Comparison of ENCODE assay signal across 1 cellular context in the genomic region with DNA sequence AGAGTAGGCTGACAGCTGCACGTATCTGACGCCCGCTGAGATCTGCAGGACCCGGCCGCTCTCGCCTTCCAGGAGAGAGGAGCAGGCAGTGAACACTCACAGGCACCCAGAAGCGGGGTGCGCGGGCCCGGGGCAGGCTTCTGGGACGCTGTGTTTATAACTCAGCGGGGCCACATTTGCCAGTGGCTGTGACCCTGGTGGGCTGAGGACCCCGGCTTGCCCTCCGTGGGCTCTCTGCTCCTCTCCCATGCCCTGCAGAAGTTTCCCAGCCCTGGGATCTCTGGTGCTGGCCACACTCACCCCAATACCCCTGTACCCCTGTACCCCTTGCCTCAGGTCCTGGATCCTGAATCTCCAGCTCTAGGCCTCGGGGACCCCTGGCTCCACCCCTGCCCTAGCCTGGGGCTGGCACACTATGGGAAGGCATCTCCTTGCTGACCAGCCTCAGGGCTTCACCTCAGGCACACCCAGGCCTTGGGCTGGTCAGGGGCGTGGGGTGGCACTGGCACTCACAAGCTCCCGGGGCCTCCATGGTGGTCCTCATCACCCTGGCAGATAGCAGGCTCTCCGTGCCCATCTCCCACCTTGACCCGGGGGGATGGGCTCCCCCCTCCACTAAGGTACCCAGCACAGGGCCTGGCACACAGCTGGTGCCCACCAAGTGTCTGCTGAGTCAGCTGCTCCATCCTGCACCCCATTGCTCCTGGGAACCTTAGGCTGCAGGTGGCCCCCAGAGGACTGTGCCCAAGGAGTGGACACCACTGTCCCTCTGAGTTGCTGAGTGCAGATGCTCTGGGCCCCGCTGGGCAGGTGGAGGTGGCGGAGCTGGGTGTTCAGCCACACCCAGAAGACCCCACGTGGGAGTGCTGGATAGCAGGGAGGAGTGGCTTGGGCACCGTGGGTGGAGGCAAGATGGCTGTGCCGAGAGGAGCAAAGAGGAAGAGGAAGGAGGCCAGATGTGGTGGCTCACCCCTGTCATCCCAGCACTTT.
TF ChIP-seq lines count a peak whose summit lies in the region.

No MANE protein-coding gene starts in this region.

TF ChIP-seq in HepG2, 621 proteins besides CTCF, POLR2A, EP300 and RAD21:
- no peak for TF ChIP-seq PHF21A (CRISPR knock-in tag; IDR thresholded peaks at IDR 0.05)
- TF ChIP-seq ZNF576 (CRISPR knock-in tag; IDR thresholded peaks at IDR 0.05): no peak
- TF ChIP-seq, protein P1, sequence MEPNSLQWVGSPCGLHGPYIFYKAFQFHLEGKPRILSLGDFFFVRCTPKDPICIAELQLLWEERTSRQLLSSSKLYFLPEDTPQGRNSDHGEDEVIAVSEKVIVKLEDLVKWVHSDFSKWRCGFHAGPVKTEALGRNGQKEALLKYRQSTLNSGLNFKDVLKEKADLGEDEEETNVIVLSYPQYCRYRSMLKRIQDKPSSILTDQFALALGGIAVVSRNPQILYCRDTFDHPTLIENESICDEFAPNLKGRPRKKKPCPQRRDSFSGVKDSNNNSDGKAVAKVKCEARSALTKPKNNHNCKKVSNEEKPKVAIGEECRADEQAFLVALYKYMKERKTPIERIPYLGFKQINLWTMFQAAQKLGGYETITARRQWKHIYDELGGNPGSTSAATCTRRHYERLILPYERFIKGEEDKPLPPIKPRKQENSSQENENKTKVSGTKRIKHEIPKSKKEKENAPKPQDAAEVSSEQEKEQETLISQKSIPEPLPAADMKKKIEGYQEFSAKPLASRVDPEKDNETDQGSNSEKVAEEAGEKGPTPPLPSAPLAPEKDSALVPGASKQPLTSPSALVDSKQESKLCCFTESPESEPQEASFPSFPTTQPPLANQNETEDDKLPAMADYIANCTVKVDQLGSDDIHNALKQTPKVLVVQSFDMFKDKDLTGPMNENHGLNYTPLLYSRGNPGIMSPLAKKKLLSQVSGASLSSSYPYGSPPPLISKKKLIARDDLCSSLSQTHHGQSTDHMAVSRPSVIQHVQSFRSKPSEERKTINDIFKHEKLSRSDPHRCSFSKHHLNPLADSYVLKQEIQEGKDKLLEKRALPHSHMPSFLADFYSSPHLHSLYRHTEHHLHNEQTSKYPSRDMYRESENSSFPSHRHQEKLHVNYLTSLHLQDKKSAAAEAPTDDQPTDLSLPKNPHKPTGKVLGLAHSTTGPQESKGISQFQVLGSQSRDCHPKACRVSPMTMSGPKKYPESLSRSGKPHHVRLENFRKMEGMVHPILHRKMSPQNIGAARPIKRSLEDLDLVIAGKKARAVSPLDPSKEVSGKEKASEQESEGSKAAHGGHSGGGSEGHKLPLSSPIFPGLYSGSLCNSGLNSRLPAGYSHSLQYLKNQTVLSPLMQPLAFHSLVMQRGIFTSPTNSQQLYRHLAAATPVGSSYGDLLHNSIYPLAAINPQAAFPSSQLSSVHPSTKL (CRISPR knock-in tag; IDR thresholded peaks at IDR 0.05): no peak
- TF ChIP-seq AGO1 (IDR thresholded peaks at IDR 0.05; ENCODE audit: low read depth, low read length, poor library complexity, severe bottlenecking): no peak
- no peak for TF ChIP-seq SALL2 (CRISPR knock-in tag; IDR thresholded peaks at IDR 0.05)
- TF ChIP-seq RBAK (CRISPR knock-in tag; IDR thresholded peaks at IDR 0.05): no peak
- TF ChIP-seq ZNF670 (CRISPR knock-in tag; IDR thresholded peaks at IDR 0.05; ENCODE audit: borderline replicate concordance): no peak
